Comparison of ENCODE assay signal across 1 cellular context in genomic region chr1:48206371-48206770, GRCh38.
TF ChIP-seq lines count a peak whose summit lies in the region.

No MANE protein-coding gene starts in this region.

TF ChIP-seq in H1, 55 proteins besides CTCF, POLR2A, EP300 and RAD21:
- TF ChIP-seq CREB1 (IDR thresholded peaks at IDR 0.05) (no peak), HDAC2 (IDR thresholded peaks at IDR 0.05; ENCODE audit: borderline replicate concordance in 1 of 2, low read depth in 2 of 2, low read length in 2 of 2) (no peak), E2F6 (IDR thresholded peaks at IDR 0.05) (no peak), YY1 (IDR thresholded peaks at IDR 0.05; ENCODE audit: low read depth, low read length) (no peak), CBX5 (IDR thresholded peaks at IDR 0.05; ENCODE audit: low read depth, low read length) (no peak), EGR1 (IDR thresholded peaks at IDR 0.05; ENCODE audit: borderline replicate concordance, low read depth, low read length) (no peak), NANOG (IDR thresholded peaks at IDR 0.05; ENCODE audit: insufficient read depth, low read depth, low read length, poor library complexity, severe bottlenecking) (no peak), MAFK (IDR thresholded peaks at IDR 0.05; ENCODE audit: low read depth, low read length) (no peak), BACH1 (IDR thresholded peaks at IDR 0.05; ENCODE audit: low read length) (no peak), TAF7 (optimal IDR thresholded peaks at IDR 0.05; ENCODE audit: borderline replicate concordance, low read depth, low read length) (no peak), HDAC6 (IDR thresholded peaks at IDR 0.05; ENCODE audit: low read depth, low read length) (no peak), ATF3 (IDR thresholded peaks at IDR 0.05; ENCODE audit: insufficient read depth, low read depth, low read length) (no peak), GTF2F1 (IDR thresholded peaks at IDR 0.05; ENCODE audit: borderline replicate concordance, low read depth, low read length) (no peak), JUN (IDR thresholded peaks at IDR 0.05; ENCODE audit: low read depth, low read length) (no peak), JUND (IDR thresholded peaks at IDR 0.05; ENCODE audit: low read length) (no peak)
